ENCODE assay signal across 10 cellular contexts in genomic region chr9:95626885-95627558, GRCh38.
DNase-seq lines count a peak whose midpoint lies in the region; ATAC-seq, FAIRE-seq and TF ChIP-seq lines count a peak whose summit lies in the region.
"Had no signal": no experiment of that assay in that cellular context is flagged by ENCODE, and none has a peak within 500 bp of the region (broad histone marks: within the 10 kb centered on the region; RNA-seq: fewer than 3 reads in every experiment).

No MANE protein-coding gene starts in this region.

- H4K20me1 ChIP-seq in endothelial cell of umbilical vein (replicated peaks; ENCODE audit: control insufficient read depth, extremely low read depth, insufficient read depth, low read length), result no peaks in the 10 kb centered on the region

- FAIRE-seq in endothelial cell of umbilical vein (lab: Jason Lieb, UNC), result peak; percentile 88

- intact Hi-C loops in endothelial cell of umbilical vein (cut with micrococcal nuclease), result loop anchor here (1.0 to 5.0 kb wide), 6 partner anchors 57 to 400 kb away; partner anchors contain the start of genes ERCC6L2 and FANCC
- intact Hi-C loops in uterus (cut with DNase I; ENCODE audit: low total_unique reads), result no loop called here

- H3K27ac ChIP-seq in endothelial cell of umbilical vein (ENCODE audit: insufficient read depth, low read depth, low read length) (peak overlapping the region; percentile 82), uterus (no peak overlapping the region)

- H3K27ac Mint-ChIP-seq in activated CD8-positive, alpha-beta memory T cell treated with anti-CD3 and anti-CD28 coated beads, Interleukin-2, amount 10 ng/mL, durations not matched to agents 7 days and 5 days, result no peak overlapping the region

- CTCF ChIA-PET in activated CD8-positive, alpha-beta memory T cell treated with anti-CD3 and anti-CD28 coated beads, Interleukin-2, amount 10 ng/mL, durations not matched to agents 7 days and 5 days (lab: Charles Lee), result no interaction called here
- CTCF ChIA-PET in endothelial cell of umbilical vein (lab: Charles Lee), result interaction anchor here (1.0 to 1.4 kb wide), 5 partner anchors 19 to 605 kb away, joined by 3 to 4 read pairs (median 4); no protein-coding TSS in a partner anchor

- no peak for ATAC-seq in activated CD8-positive, alpha-beta memory T cell treated with anti-CD3 and anti-CD28 coated beads, Interleukin-2, amount 10 ng/mL, durations not matched to agents 7 days and 5 days
- ATAC-seq in HG03378 (IDR thresholded peaks at IDR 0.05; ENCODE audit: unreplicated experiment), result no peak

- H3K9me3 ChIP-seq in endothelial cell of umbilical vein (replicated peaks; ENCODE audit: control insufficient read depth, insufficient read depth, low read length), result no peaks in the 10 kb centered on the region
- H3K9me3 ChIP-seq in uterus, result no peaks in the 10 kb centered on the region

- no peak overlapping the region for H3K9ac ChIP-seq in endothelial cell of umbilical vein (replicated peaks; ENCODE audit: extremely low read depth, insufficient read depth, low read length)

- peaks cover 2% of the 10 kb centered on the region for H3K9me3 Mint-ChIP-seq in activated CD8-positive, alpha-beta memory T cell treated with anti-CD3 and anti-CD28 coated beads, Interleukin-2, amount 10 ng/mL, durations not matched to agents 7 days and 5 days (ENCODE audit: low read depth)

- POLR2A ChIA-PET in endothelial cell of umbilical vein (lab: Charles Lee), result no interaction called here

- TSS peak; percentile 90 for BruUV-seq in endothelial cell of umbilical vein (replicated peaks; lab: Mats Ljungman, UMichigan)

- H3K27me3 ChIP-seq in endothelial cell of umbilical vein (ENCODE audit: control insufficient read depth in 2 of 2, insufficient read depth in 2 of 2, low read length in 2 of 2) (no peaks in the 10 kb centered on the region), uterus (no peaks in the 10 kb centered on the region)

- H3K4me1 ChIP-seq in endothelial cell of umbilical vein (ENCODE audit: control insufficient read depth, extremely low read depth, insufficient read depth, low read length) (peaks cover 23% of the 10 kb centered on the region), uterus (no peaks in the 10 kb centered on the region)

- TF ChIP-seq POLR2A in endothelial cell of umbilical vein (IDR thresholded peaks at IDR 0.05; ENCODE audit: low read depth, low read length) (no peak), uterus (IDR thresholded peaks at IDR 0.05) (no peak)

- no peaks in the 10 kb centered on the region for H3K9me1 ChIP-seq in endothelial cell of umbilical vein (replicated peaks; ENCODE audit: control insufficient read depth, extremely low read depth, insufficient read depth, low read length)

- H3K4me3 Mint-ChIP-seq in activated CD8-positive, alpha-beta memory T cell treated with anti-CD3 and anti-CD28 coated beads, Interleukin-2, amount 10 ng/mL, durations not matched to agents 7 days and 5 days, result no peak overlapping the region

- H2AFZ ChIP-seq in endothelial cell of umbilical vein (ENCODE audit: low read depth, low read length), result peak overlapping the region; percentile 72

- peaks cover 25% of the 10 kb centered on the region for H3K27me3 Mint-ChIP-seq in activated CD8-positive, alpha-beta memory T cell treated with anti-CD3 and anti-CD28 coated beads, Interleukin-2, amount 10 ng/mL, durations not matched to agents 7 days and 5 days

- H3K4me2 ChIP-seq in endothelial cell of umbilical vein (ENCODE audit: insufficient read depth, low read length), result peak overlapping the region; percentile 47

- no peaks in the 10 kb centered on the region for H3K36me3 ChIP-seq in endothelial cell of umbilical vein (ENCODE audit: control insufficient read depth in 2 of 2, extremely low read depth in 1 of 2, insufficient read depth in 2 of 2, low read length in 2 of 2)
- no peaks in the 10 kb centered on the region for H3K36me3 ChIP-seq in uterus

- H3K4me1 Mint-ChIP-seq in activated CD8-positive, alpha-beta memory T cell treated with anti-CD3 and anti-CD28 coated beads, Interleukin-2, amount 10 ng/mL, durations not matched to agents 7 days and 5 days, result peaks cover 13% of the 10 kb centered on the region

- dilution Hi-C loops in endothelial cell of umbilical vein (cut with MboI; ENCODE audit: extremely low pct_ligation_motif_present, low sequenced_read_pairs), result no loop called here

- H3K4me3 ChIP-seq in endothelial cell of umbilical vein (replicated peaks in 1 of 3; ENCODE audit: insufficient read depth in 1 of 3, low read depth in 1 of 3, low read length in 3 of 3) (peak overlapping the region in 1 of 3 experiments; percentile 18), uterus (no peak overlapping the region)

- no peak for TF ChIP-seq CTCF in endothelial cell of umbilical vein (IDR thresholded peaks at IDR 0.05; ENCODE audit: extremely low read depth in 1 of 2, insufficient read depth in 1 of 2, low read depth in 1 of 2, low read length in 2 of 2)
- no peak for TF ChIP-seq CTCF in uterus (IDR thresholded peaks at IDR 0.05)

- no peaks in the 10 kb centered on the region for H3K79me2 ChIP-seq in endothelial cell of umbilical vein (ENCODE audit: control insufficient read depth, insufficient read depth, low read length)

- peaks cover 1% of the 10 kb centered on the region for H3K36me3 Mint-ChIP-seq in activated CD8-positive, alpha-beta memory T cell treated with anti-CD3 and anti-CD28 coated beads, Interleukin-2, amount 10 ng/mL, durations not matched to agents 7 days and 5 days

- DNase-seq in activated CD8-positive, alpha-beta memory T cell treated with anti-CD3 and anti-CD28 coated beads for 24 hours, result peak; percentile 64
- no peak for DNase-seq in activated CD8-positive, alpha-beta memory T cell treated with anti-CD3 and anti-CD28 coated beads, Interleukin-2, amount 10 ng/mL, durations not matched to agents 7 days and 5 days
- DNase-seq in endothelial cell of umbilical vein (ENCODE audit: low read depth, low spot score) (peak; percentile 71), pulmonary artery endothelial cell (ENCODE audit: low read depth, low spot score) (peak; percentile 44), uterus (peak; percentile 36 to 46), GM03348 (ENCODE audit: low spot score) (no peak), GDM1 (lab: John Stamatoyannopoulos, UW) (no peak)
- DNase-seq: activated gamma-delta T cell treated with Interleukin-2 at 50 U/mL for 16 hours, NCI-H2081 had no signal

TF ChIP-seq in endothelial cell of umbilical vein, 7 proteins besides CTCF, POLR2A, EP300 and RAD21:
- TF ChIP-seq FOS (IDR thresholded peaks at IDR 0.05; ENCODE audit: borderline replicate concordance, insufficient read depth, low read length) (no peak), EZH2 (IDR thresholded peaks at IDR 0.05; ENCODE audit: borderline replicate concordance, low read depth, low read length, severe bottlenecking) (no peak), POLR2AphosphoS5 (IDR thresholded peaks at IDR 0.05; ENCODE audit: insufficient read depth, low read depth, low read length) (peak; percentile 29), MYC (IDR thresholded peaks at IDR 0.05; ENCODE audit: low read depth, low read length) (no peak), GATA2 (IDR thresholded peaks at IDR 0.05; ENCODE audit: insufficient read depth, insufficient read length, low read depth, low read length) (no peak), JUN (IDR thresholded peaks at IDR 0.05; ENCODE audit: borderline replicate concordance, insufficient read depth, insufficient read length, low read depth) (peak; percentile 41)
- TF ChIP-seq, protein P1, sequence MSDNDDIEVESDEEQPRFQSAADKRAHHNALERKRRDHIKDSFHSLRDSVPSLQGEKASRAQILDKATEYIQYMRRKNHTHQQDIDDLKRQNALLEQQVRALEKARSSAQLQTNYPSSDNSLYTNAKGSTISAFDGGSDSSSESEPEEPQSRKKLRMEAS (IDR thresholded peaks at IDR 0.05; ENCODE audit: insufficient read depth, insufficient read length), result peak; percentile 94
TF ChIP-seq in endothelial cell of umbilical vein: peak in this region for 3.

Comparison
In these comparisons a context has a peak if more than half of its experiments do, and no peak if none do; other contexts are left out.
1. DNase-seq: peak in activated CD8-positive, alpha-beta memory T cell treated with anti-CD3 and anti-CD28 coated beads for 24 hours (single experiment), endothelial cell of umbilical vein (single experiment), pulmonary artery endothelial cell (single experiment) and uterus (2 of 2); none in activated CD8-positive, alpha-beta memory T cell treated with anti-CD3 and anti-CD28 coated beads, Interleukin-2, amount 10 ng/mL, durations not matched to agents 7 days and 5 days (single experiment), GM03348 (single experiment) and GDM1 (single experiment).